ENCODE assay signal across 2 cellular contexts in genomic region chr12:46357438-46358324, GRCh38.
A peak's percentile ranks its signal among the peaks of the same experiment; 100 is the strongest.
TF ChIP-seq lines count a peak whose summit lies in the region.

No MANE protein-coding gene starts in this region.

TF ChIP-seq in HEK293T, 16 proteins besides CTCF, POLR2A, EP300 and RAD21:
- TF ChIP-seq PKNOX1 (IDR thresholded peaks at IDR 0.05) (no peak), ELF4 (IDR thresholded peaks at IDR 0.05) (no peak), ZNF384 (IDR thresholded peaks at IDR 0.05) (no peak), CTBP1 (IDR thresholded peaks at IDR 0.05; ENCODE audit: borderline replicate concordance) (no peak), NFRKB (IDR thresholded peaks at IDR 0.05) (no peak), FOXA1 (IDR thresholded peaks at IDR 0.05) (no peak), L3MBTL2 (conservative IDR thresholded peaks at IDR 0.05) (0 out of 2 replicates have a peak, but pooled peaks have one; percentile 18)

TF ChIP-seq in HepG2, 621 proteins besides CTCF, POLR2A, EP300 and RAD21 (continues in another document):
- TF ChIP-seq ZNF703 (CRISPR knock-in tag; IDR thresholded peaks at IDR 0.05; ENCODE audit: borderline replicate concordance) (no peak), ZNF430 (CRISPR knock-in tag; IDR thresholded peaks at IDR 0.05) (peak; percentile 88), IKZF1 (IDR thresholded peaks at IDR 0.05) (no peak), E2F2 (CRISPR knock-in tag; IDR thresholded peaks at IDR 0.05; ENCODE audit: borderline replicate concordance) (0 out of 2 replicates have a peak, but pooled peaks have one; percentile 39), ZKSCAN1 (IDR thresholded peaks at IDR 0.05; ENCODE audit: low read length) (peak; percentile 97), ZNF780A (CRISPR knock-in tag; IDR thresholded peaks at IDR 0.05) (peak; percentile 68), SOX5 (CRISPR knock-in tag; IDR thresholded peaks at IDR 0.05; ENCODE audit: borderline replicate concordance) (peak; percentile 74; the same call in 1 of the 2 replicates), SMARCE1 (IDR thresholded peaks at IDR 0.05; ENCODE audit: borderline replicate concordance) (no peak), ZNF598 (CRISPR knock-in tag; IDR thresholded peaks at IDR 0.05; ENCODE audit: borderline replicate concordance) (no peak), TEF (CRISPR knock-in tag; IDR thresholded peaks at IDR 0.05) (peak; percentile 7; the same call in 1 of the 2 replicates), REXO4 (CRISPR knock-in tag; IDR thresholded peaks at IDR 0.05; ENCODE audit: borderline replicate concordance) (peak; percentile 31; the same call in 1 of the 2 replicates), EEA1 (CRISPR knock-in tag; IDR thresholded peaks at IDR 0.05; ENCODE audit: borderline replicate concordance) (no peak), ZBTB7A (CRISPR knock-in tag; IDR thresholded peaks at IDR 0.05) (peak; percentile 54; the same call in 1 of the 2 replicates), TBP (CRISPR knock-in tag; IDR thresholded peaks at IDR 0.05) (0 out of 2 replicates have a peak, but pooled peaks have one; percentile 59), ZNF296 (CRISPR knock-in tag; conservative IDR thresholded peaks at IDR 0.05) (no peak), PTBP1 (IDR thresholded peaks at IDR 0.05; ENCODE audit: low read depth, low read length, poor library complexity, severe bottlenecking) (no peak), RBAK (CRISPR knock-in tag; IDR thresholded peaks at IDR 0.05) (no peak), ZBTB7B (CRISPR knock-in tag; IDR thresholded peaks at IDR 0.05) (peak; percentile 37; the same call in 1 of the 2 replicates), CEBPG (CRISPR knock-in tag; IDR thresholded peaks at IDR 0.05) (no peak; the same call in 1 of the 2 replicates), RFX1 (IDR thresholded peaks at IDR 0.05) (no peak), SSRP1 (CRISPR knock-in tag; IDR thresholded peaks at IDR 0.05) (peak; percentile 96), ZNF335 (CRISPR knock-in tag; IDR thresholded peaks at IDR 0.05) (peak; percentile 82), RBM22 (optimal IDR thresholded peaks at IDR 0.05; ENCODE audit: low read length) (peak; percentile 100), IRX3 (CRISPR knock-in tag; IDR thresholded peaks at IDR 0.05; ENCODE audit: borderline replicate concordance, low read depth) (0 out of 2 replicates have a peak, but pooled peaks have one; percentile 61), SNAI1 (CRISPR knock-in tag; IDR thresholded peaks at IDR 0.05; ENCODE audit: borderline replicate concordance) (0 out of 2 replicates have a peak, but pooled peaks have one; percentile 62), NFRKB (IDR thresholded peaks at IDR 0.05) (no peak), SRSF4 (IDR thresholded peaks at IDR 0.05; ENCODE audit: low read depth, low read length, poor library complexity, severe bottlenecking) (peak; percentile 95), TBX3 (IDR thresholded peaks at IDR 0.05; ENCODE audit: borderline replicate concordance) (peak; percentile 44; the same call in 1 of the 2 replicates), FOXP1 (IDR thresholded peaks at IDR 0.05) (no peak), FOXP1 (CRISPR knock-in tag; IDR thresholded peaks at IDR 0.05) (peak; percentile 18; the same call in 1 of the 2 replicates), RNF2 (conservative IDR thresholded peaks at IDR 0.05; ENCODE audit: low read depth) (no peak), RNF219 (CRISPR knock-in tag; IDR thresholded peaks at IDR 0.05) (no peak; the same call in 1 of the 2 replicates), BRF2 (CRISPR knock-in tag; IDR thresholded peaks at IDR 0.05) (peak; percentile 89; the same call in 1 of the 2 replicates), TBL1XR1 (IDR thresholded peaks at IDR 0.05; ENCODE audit: borderline replicate concordance, low read length, partially characterized antibody) (no peak), HHEX (CRISPR knock-in tag; IDR thresholded peaks at IDR 0.05) (no peak), NAIF1 (CRISPR knock-in tag; IDR thresholded peaks at IDR 0.05; ENCODE audit: borderline replicate concordance) (0 out of 2 replicates have a peak, but pooled peaks have one; percentile 21), ZNF564 (CRISPR knock-in tag; IDR thresholded peaks at IDR 0.05) (peak; percentile 28; the same call in 1 of the 2 replicates), ZNF670 (CRISPR knock-in tag; IDR thresholded peaks at IDR 0.05; ENCODE audit: borderline replicate concordance) (peak; percentile 15; the same call in 1 of the 2 replicates), RARA (CRISPR knock-in tag; IDR thresholded peaks at IDR 0.05) (peak; percentile 8), NFATC3 (CRISPR knock-in tag; IDR thresholded peaks at IDR 0.05) (peak; percentile 94; the same call in 1 of the 2 replicates), NCOR1 (IDR thresholded peaks at IDR 0.05; ENCODE audit: borderline replicate concordance, low read length) (no peak), YEATS2 (CRISPR knock-in tag; IDR thresholded peaks at IDR 0.05; ENCODE audit: borderline replicate concordance) (no peak), ZBTB38 (CRISPR knock-in tag; IDR thresholded peaks at IDR 0.05) (no peak), ZNF326 (CRISPR knock-in tag; IDR thresholded peaks at IDR 0.05; ENCODE audit: borderline replicate concordance) (0 out of 2 replicates have a peak, but pooled peaks have one; percentile 50), MXI1 (IDR thresholded peaks at IDR 0.05; ENCODE audit: borderline replicate concordance, low read depth, low read length) (0 out of 3 replicates have a peak, but pooled peaks have one; percentile 14), ZNF660 (CRISPR knock-in tag; IDR thresholded peaks at IDR 0.05; ENCODE audit: borderline replicate concordance, low read depth) (no peak), ZMAT5 (CRISPR knock-in tag; IDR thresholded peaks at IDR 0.05; ENCODE audit: borderline replicate concordance, low read depth) (no peak), SP1 (IDR thresholded peaks at IDR 0.05) (no peak), SP1 (CRISPR knock-in tag; IDR thresholded peaks at IDR 0.05) (0 out of 2 replicates have a peak, but pooled peaks have one; percentile 8), ZNF652 (CRISPR knock-in tag; IDR thresholded peaks at IDR 0.05; ENCODE audit: borderline replicate concordance, low read depth) (no peak; the same call in 1 of the 2 replicates), FOXP4 (CRISPR knock-in tag; IDR thresholded peaks at IDR 0.05) (peak; percentile 48), ARNTL (CRISPR knock-in tag; IDR thresholded peaks at IDR 0.05) (no peak), MAFG (CRISPR knock-in tag; IDR thresholded peaks at IDR 0.05) (no peak), HOXA3 (CRISPR knock-in tag; IDR thresholded peaks at IDR 0.05) (peak; percentile 51), MBD4 (IDR thresholded peaks at IDR 0.05; ENCODE audit: borderline replicate concordance, low read length) (peak; percentile 100), JARID2 (CRISPR knock-in tag; IDR thresholded peaks at IDR 0.05; ENCODE audit: insufficient replicate concordance) (peak; percentile 76), ZNF784 (CRISPR knock-in tag; IDR thresholded peaks at IDR 0.05; ENCODE audit: borderline replicate concordance) (0 out of 2 replicates have a peak, but pooled peaks have one; percentile 24), RFX3 (CRISPR knock-in tag; IDR thresholded peaks at IDR 0.05) (0 out of 2 replicates have a peak, but pooled peaks have one; percentile 12)
